11 cellular contexts compared by ENCODE assay signal in genomic region chr5:161924270-161924669, GRCh38.
"Had no signal": no experiment of that assay in that cellular context is flagged by ENCODE, and none has a peak within 500 bp of the region (broad histone marks: within the 10 kb centered on the region; RNA-seq: fewer than 3 reads in every experiment).

No MANE protein-coding gene starts in this region.

- DNase-seq: GM23248, GOT3, H7, H9, HCEC 1CT, HFFc6 had no signal

- H3K4me1 ChIP-seq: HAP-1 had no signal

- H3K27ac ChIP-seq: GM23248 had no signal

- H2AFZ ChIP-seq: GM23248, GM23338 had no signal

- H3K9ac ChIP-seq: GM23248 had no signal

- H3K36me3 ChIP-seq: HAP-1 had no signal

- FAIRE-seq: H1, H54 had no signal

- H3K4me3 ChIP-seq: GM23248, GM23338, HAP-1 had no signal

- H3K9me3 ChIP-seq: HAP-1 had no signal

- ATAC-seq: GM23338, HCT116 had no signal

- H3K4me2 ChIP-seq: GM23338 had no signal
